In genomic region chr2:54512663-54513363, GRCh38 we compare ENCODE assay signal across 18 cellular contexts. TPM values are rescaled to one million over a fixed set of nuclear protein-coding genes. Genes with fewer than 3 reads are reported as not detected.
A peak's percentile ranks its signal among the peaks of the same experiment; 100 is the strongest.
DNase-seq lines count a peak whose midpoint lies in the region; ATAC-seq, FAIRE-seq and TF ChIP-seq lines count a peak whose summit lies in the region.
"Had no signal": no experiment of that assay in that cellular context is flagged by ENCODE, and none has a peak within 500 bp of the region (broad histone marks: within the 10 kb centered on the region; RNA-seq: fewer than 3 reads in every experiment).

No MANE protein-coding gene starts in this region.

- H3K9ac ChIP-seq in HepG2 (ENCODE audit: insufficient read depth, low read depth, low read length) (no peak overlapping the region), trophoblast cell (ENCODE audit: low read length) (no peak overlapping the region)

- H3K4me1 ChIP-seq in HepG2 (ENCODE audit: insufficient read depth, low read length) (peaks cover 13% of the 10 kb centered on the region), trophoblast cell (ENCODE audit: control insufficient read depth in 1 of 2, insufficient read depth in 2 of 2, low read length in 2 of 2) (peaks cover 8 to 12% of the 10 kb centered on the region in 2 experiments)

- no peak for FAIRE-seq in HepG2 (lab: Jason Lieb, UNC)

- no peak overlapping the region for H3K27ac Mint-ChIP-seq in activated naive CD8-positive, alpha-beta T cell treated with anti-CD3 and anti-CD28 coated beads, Interleukin-2, amount 10 ng/mL, durations not matched to agents 7 days and 5 days
- no peak overlapping the region for H3K27ac Mint-ChIP-seq in activated naive CD8-positive, alpha-beta T cell treated with anti-CD3 and anti-CD28 coated beads for 36 hours
- no peak overlapping the region for H3K27ac Mint-ChIP-seq in activated T-helper 1 cell treated with anti-CD3 and anti-CD28 coated beads, Interleukin-12 subunit alpha, Interleukin-12 subunit beta, Interleukin-2, Interleukin-4 antibody, amounts not matched to agents 30 ng/mL and 10 ng/mL and 1 ng/mL, durations not matched to agents 14 hours and 24 hours and 36 hours
- H3K27ac Mint-ChIP-seq: immature natural killer cell, natural killer cell had no signal

- intact Hi-C loops in HepG2 (cut with micrococcal nuclease; ENCODE audit: unreplicated experiment) = no loop called here
- intact Hi-C loops in activated T-helper 1 cell treated with anti-CD3 and anti-CD28 coated beads, Interleukin-12 subunit alpha, Interleukin-12 subunit beta, Interleukin-2, Interleukin-4 antibody, amounts not matched to agents 30 ng/mL and 10 ng/mL and 1 ng/mL, durations not matched to agents 14 hours and 24 hours and 36 hours (cut with micrococcal nuclease) = no loop called here

- in situ Hi-C loops in HepG2 (cut with HindIII; ENCODE audit: extremely low pct_ligation_motif_present, low pct_unique_long_range_greater_than_20kb) = no loop called here

- H4K20me1 ChIP-seq in HepG2 (ENCODE audit: insufficient read depth, low read length) = peaks cover 12% of the 10 kb centered on the region

- POLR2A ChIA-PET in activated naive CD8-positive, alpha-beta T cell treated with anti-CD3 and anti-CD28 coated beads, Interleukin-2, amount 10 ng/mL, durations not matched to agents 7 days and 5 days (lab: Charles Lee) = interaction anchor here (0.6 kb wide), 1 partner anchor 544 kb away, joined by 4 read pairs; no protein-coding TSS in a partner anchor
- POLR2A ChIA-PET in HepG2 (lab: Yijun Ruan, JAX) = no interaction called here

- H4K91ac ChIP-seq in trophoblast cell (ENCODE audit: low read depth, low read length) = no peak overlapping the region

- H3K4me3 ChIP-seq in HepG2 (replicated peaks in 1 of 3; ENCODE audit: insufficient read depth in 1 of 3, low read depth in 2 of 3, low read length in 3 of 3) = no peak overlapping the region
- H3K4me3 ChIP-seq in trophoblast cell (ENCODE audit: low read depth, low read length) = no peak overlapping the region
- H3K4me3 ChIP-seq: HAP-1, heart left ventricle, thoracic aorta had no signal

- CTCF ChIA-PET in HepG2 (lab: Yijun Ruan, JAX; ENCODE audit: low intra/inter-chr PET ratio, low total read pairs) = no interaction called here

- H3K9me3 ChIP-seq in HepG2 (ENCODE audit: low read length) (no peaks in the 10 kb centered on the region), trophoblast cell (ENCODE audit: insufficient read depth, low read depth, low read length) (no peaks in the 10 kb centered on the region)
- H3K9me3 ChIP-seq: HAP-1, heart left ventricle, thoracic aorta had no signal

- H2AFZ ChIP-seq in HepG2 (ENCODE audit: low read length) (no peak overlapping the region), trophoblast cell (ENCODE audit: insufficient read depth, low read length, poor library complexity) (no peak overlapping the region)

- no peaks in the 10 kb centered on the region for H3K36me3 Mint-ChIP-seq in activated naive CD8-positive, alpha-beta T cell treated with anti-CD3 and anti-CD28 coated beads, Interleukin-2, amount 10 ng/mL, durations not matched to agents 7 days and 5 days
- H3K36me3 Mint-ChIP-seq in activated naive CD8-positive, alpha-beta T cell treated with anti-CD3 and anti-CD28 coated beads for 36 hours = no peaks in the 10 kb centered on the region
- no peaks in the 10 kb centered on the region for H3K36me3 Mint-ChIP-seq in activated T-helper 1 cell treated with anti-CD3 and anti-CD28 coated beads, Interleukin-12 subunit alpha, Interleukin-12 subunit beta, Interleukin-2, Interleukin-4 antibody, amounts not matched to agents 30 ng/mL and 10 ng/mL and 1 ng/mL, durations not matched to agents 14 hours and 24 hours and 36 hours (ENCODE audit: low read depth)
- H3K36me3 Mint-ChIP-seq: immature natural killer cell, natural killer cell had no signal

- 80% methylated on average over 4 of the region's 4 CpGs for WGBS in HepG2 (ENCODE audit: low lambda C conversion rate)
- no CpG with 5 or more reads among the region's 4 CpGs for WGBS in trophoblast cell (ENCODE audit: extremely low coverage, insufficient coverage, insufficient read length)

- H4K12ac ChIP-seq in trophoblast cell (ENCODE audit: low read depth, low read length) = no peak overlapping the region

- no peak overlapping the region for H2BK5ac ChIP-seq in trophoblast cell (ENCODE audit: low read depth, low read length, poor library complexity)

- no peak overlapping the region for H3K27ac ChIP-seq in HepG2 (ENCODE audit: extremely low read length, insufficient read depth, low read length)
- no peak overlapping the region for H3K27ac ChIP-seq in trophoblast cell (ENCODE audit: low read depth, low read length)
- H3K27ac ChIP-seq: HL-60, thoracic aorta had no signal

- H3K4me3 Mint-ChIP-seq in activated naive CD8-positive, alpha-beta T cell treated with anti-CD3 and anti-CD28 coated beads, Interleukin-2, amount 10 ng/mL, durations not matched to agents 7 days and 5 days = no peak overlapping the region
- no peak overlapping the region for H3K4me3 Mint-ChIP-seq in activated naive CD8-positive, alpha-beta T cell treated with anti-CD3 and anti-CD28 coated beads for 36 hours
- H3K4me3 Mint-ChIP-seq in activated T-helper 1 cell treated with anti-CD3 and anti-CD28 coated beads, Interleukin-12 subunit alpha, Interleukin-12 subunit beta, Interleukin-2, Interleukin-4 antibody, amounts not matched to agents 30 ng/mL and 10 ng/mL and 1 ng/mL, durations not matched to agents 14 hours and 24 hours and 36 hours = no peak overlapping the region
- H3K4me3 Mint-ChIP-seq: immature natural killer cell, natural killer cell had no signal

- H3K79me2 ChIP-seq in HepG2 (ENCODE audit: insufficient read depth, low read length) (peaks cover 81% of the 10 kb centered on the region), trophoblast cell (ENCODE audit: control insufficient read depth, insufficient read depth, low read length, poor library complexity) (no peaks in the 10 kb centered on the region)

- no peak overlapping the region for H3K14ac ChIP-seq in trophoblast cell (ENCODE audit: low read length)

- H3K4me2 ChIP-seq in HepG2 (ENCODE audit: low read depth, low read length) (no peak overlapping the region), trophoblast cell (ENCODE audit: low read length) (no peak overlapping the region)

- TF ChIP-seq EP300 in HepG2 (IDR thresholded peaks at IDR 0.05; ENCODE audit: low read depth in 2 of 2, low read length in 2 of 2) (no peak), HepG2 (CRISPR knock-in tag; IDR thresholded peaks at IDR 0.05; ENCODE audit: borderline replicate concordance) (no peak)

- H3K9me3 Mint-ChIP-seq in activated naive CD8-positive, alpha-beta T cell treated with anti-CD3 and anti-CD28 coated beads, Interleukin-2, amount 10 ng/mL, durations not matched to agents 7 days and 5 days = no peaks in the 10 kb centered on the region
- H3K9me3 Mint-ChIP-seq in activated naive CD8-positive, alpha-beta T cell treated with anti-CD3 and anti-CD28 coated beads for 36 hours = no peaks in the 10 kb centered on the region
- H3K9me3 Mint-ChIP-seq in activated T-helper 1 cell treated with anti-CD3 and anti-CD28 coated beads, Interleukin-12 subunit alpha, Interleukin-12 subunit beta, Interleukin-2, Interleukin-4 antibody, amounts not matched to agents 30 ng/mL and 10 ng/mL and 1 ng/mL, durations not matched to agents 14 hours and 24 hours and 36 hours = no peaks in the 10 kb centered on the region
- H3K9me3 Mint-ChIP-seq: immature natural killer cell, natural killer cell had no signal

- H3K36me3 ChIP-seq in HepG2 (replicated peaks in 1 of 2; ENCODE audit: control insufficient read depth in 1 of 2, insufficient read depth in 2 of 2, low read length in 2 of 2) (peaks cover 0 to 7% of the 10 kb centered on the region in 2 experiments; a peak in 3 of 5 replicates), trophoblast cell (ENCODE audit: control insufficient read depth in 1 of 2, insufficient read depth in 2 of 2, low read length in 2 of 2) (peaks cover 0 to 2% of the 10 kb centered on the region in 2 experiments)
- H3K36me3 ChIP-seq: HAP-1, thoracic aorta had no signal

- no TSS peak for BruUV-seq in HepG2 (replicated peaks; lab: Mats Ljungman, UMichigan)

- no peak for TF ChIP-seq CTCF in HepG2 (CRISPR knock-in tag; IDR thresholded peaks at IDR 0.05)

- no peak for TF ChIP-seq RAD21 in HepG2 (CRISPR knock-in tag; IDR thresholded peaks at IDR 0.05)

- H3K27me3 Mint-ChIP-seq in activated naive CD8-positive, alpha-beta T cell treated with anti-CD3 and anti-CD28 coated beads, Interleukin-2, amount 10 ng/mL, durations not matched to agents 7 days and 5 days = peaks cover 3% of the 10 kb centered on the region
- H3K27me3 Mint-ChIP-seq in activated naive CD8-positive, alpha-beta T cell treated with anti-CD3 and anti-CD28 coated beads for 36 hours = no peaks in the 10 kb centered on the region
- peaks cover 12% of the 10 kb centered on the region for H3K27me3 Mint-ChIP-seq in activated T-helper 1 cell treated with anti-CD3 and anti-CD28 coated beads, Interleukin-12 subunit alpha, Interleukin-12 subunit beta, Interleukin-2, Interleukin-4 antibody, amounts not matched to agents 30 ng/mL and 10 ng/mL and 1 ng/mL, durations not matched to agents 14 hours and 24 hours and 36 hours (ENCODE audit: insufficient read depth)

- H3K4me1 Mint-ChIP-seq in activated naive CD8-positive, alpha-beta T cell treated with anti-CD3 and anti-CD28 coated beads, Interleukin-2, amount 10 ng/mL, durations not matched to agents 7 days and 5 days = peaks cover 8% of the 10 kb centered on the region
- H3K4me1 Mint-ChIP-seq in activated naive CD8-positive, alpha-beta T cell treated with anti-CD3 and anti-CD28 coated beads for 36 hours = peaks cover 4% of the 10 kb centered on the region
- H3K4me1 Mint-ChIP-seq in activated T-helper 1 cell treated with anti-CD3 and anti-CD28 coated beads, Interleukin-12 subunit alpha, Interleukin-12 subunit beta, Interleukin-2, Interleukin-4 antibody, amounts not matched to agents 30 ng/mL and 10 ng/mL and 1 ng/mL, durations not matched to agents 14 hours and 24 hours and 36 hours (ENCODE audit: low read depth) = peaks cover 8% of the 10 kb centered on the region
- H3K4me1 Mint-ChIP-seq: immature natural killer cell, natural killer cell had no signal

- H4K8ac ChIP-seq in trophoblast cell (ENCODE audit: low read depth, low read length) = no peak overlapping the region

- peak; percentile 54 for ATAC-seq in activated naive CD8-positive, alpha-beta T cell treated with anti-CD3 and anti-CD28 coated beads, Interleukin-2, amount 10 ng/mL, durations not matched to agents 7 days and 5 days (ENCODE audit: low read depth)
- ATAC-seq in HepG2 = peak; percentile 53
- ATAC-seq: natural killer cell had no signal

- no peak overlapping the region for H3K4ac ChIP-seq in trophoblast cell (ENCODE audit: low read depth, low read length)

- no peak for DNase-seq in activated naive CD8-positive, alpha-beta T cell treated with anti-CD3 and anti-CD28 coated beads, Interleukin-2, amount 10 ng/mL, durations not matched to agents 7 days and 5 days
- DNase-seq in activated naive CD8-positive, alpha-beta T cell treated with anti-CD3 and anti-CD28 coated beads for 36 hours = no peak
- DNase-seq in NCI-H2107 treated with DMSO at 0.1 percent for 48 hours (lab: John Stamatoyannopoulos, UW; ENCODE audit: unreplicated experiment) (peak; percentile 90), HepG2 (ENCODE audit: low spot score) (no peak), NCI-H748 treated with DMSO at 0.1 percent for 48 hours (lab: John Stamatoyannopoulos, UW) (no peak), trophoblast cell (no peak), iPS-NIHi7 (ENCODE audit: extremely low spot score) (no peak)
- no peak for DNase-seq in activated T-helper 1 cell treated with anti-CD3 and anti-CD28 coated beads, Interleukin-12 subunit alpha, Interleukin-12 subunit beta, Interleukin-2, Interleukin-4 antibody, amounts not matched to agents 30 ng/mL and 10 ng/mL and 1 ng/mL, durations not matched to agents 14 hours and 24 hours and 36 hours (ENCODE audit: low spot score)
- DNase-seq: activated CD4-positive, alpha-beta T cell treated with anti-CD3 and anti-CD28 coated beads, Interleukin-2, amount 50 U/mL, for 1 hour; anterior cingulate cortex; heart left ventricle; immature natural killer cell; KBM-7; mesenchymal stem cell; natural killer cell had no signal

- no peaks in the 10 kb centered on the region for H3K79me1 ChIP-seq in trophoblast cell (ENCODE audit: low read length)

- no peak overlapping the region for H2BK120ac ChIP-seq in trophoblast cell (ENCODE audit: insufficient read depth, low read length, poor library complexity)

- H3K23ac ChIP-seq in trophoblast cell (ENCODE audit: low read length) = no peak overlapping the region

- no peak overlapping the region for H2AK5ac ChIP-seq in trophoblast cell (ENCODE audit: low read length)

- no peak overlapping the region for H3K18ac ChIP-seq in trophoblast cell (ENCODE audit: low read length)

- H3K27me3 ChIP-seq in HepG2 (ENCODE audit: control insufficient read depth in 1 of 2, insufficient read depth in 2 of 2, low read length in 2 of 2) (no peaks in the 10 kb centered on the region), trophoblast cell (ENCODE audit: insufficient read depth, low read length) (no peaks in the 10 kb centered on the region)
- H3K27me3 ChIP-seq: heart left ventricle had no signal

- no peak overlapping the region for H2BK12ac ChIP-seq in trophoblast cell (ENCODE audit: low read length)

- TF ChIP-seq POLR2A in HepG2 (IDR thresholded peaks at IDR 0.05; ENCODE audit: insufficient read depth in 1 of 2, low read depth in 2 of 2, low read length in 2 of 2) = no peak

RNA-seq across cellular contexts. Expression of gene SPTBN1, which starts 56.7 kb away (rescaled TPM):
- total RNA-seq in activated naive CD8-positive, alpha-beta T cell treated with anti-CD3 and anti-CD28 coated beads, Interleukin-2, amount 10 ng/mL, durations not matched to agents 7 days and 5 days = 100 to 1,000 TPM; 120 to 127 TPM
- total RNA-seq in activated naive CD8-positive, alpha-beta T cell treated with anti-CD3 and anti-CD28 coated beads for 36 hours = 10 to 100 TPM; 87.0 to 88.3 TPM
- total RNA-seq in HepG2 (2016; rRNA removed; fragmentation: Illumina TruSeq; extraction: Trizol) = 139 and 299 TPM in 2 replicates
- 7.6 and 9.0 TPM in 2 replicates for total RNA-seq in HepG2 (2016; cell fraction: cytosol; rRNA removed; fragmentation: Illumina TruSeq; extraction: Trizol; ENCODE audit: low read depth)
- 109 and 295 TPM in 2 replicates for total RNA-seq in HepG2 (2016; cell fraction: insoluble cytoplasmic fraction; rRNA removed; fragmentation: Illumina TruSeq; extraction: Trizol)
- total RNA-seq in HepG2 (2016; cell fraction: membrane; rRNA removed; fragmentation: Illumina TruSeq; extraction: Trizol) = 27.1 and 31.5 TPM in 2 replicates
- total RNA-seq in HepG2 (2016; cell fraction: nucleus; rRNA removed; fragmentation: Illumina TruSeq; extraction: Trizol) = 441 and 497 TPM in 2 replicates
- 123 and 127 TPM in 2 replicates for polyA plus RNA-seq in HepG2 (2011; rRNA removed)
- 37.4 and 38.8 TPM in 2 replicates for polyA plus RNA-seq in HepG2 (2011; cell fraction: cytosol; rRNA removed)
- polyA plus RNA-seq in HepG2 (2011; cell fraction: nucleus; rRNA removed) = 594 and 623 TPM in 2 replicates
- 212 and 223 TPM in 2 replicates for polyA plus RNA-seq in HepG2 (2012)
- polyA plus RNA-seq in HepG2 (2016; cell fraction: cytosol; fragmentation: Illumina TruSeq; extraction: Trizol; ENCODE audit: low read depth) = 3.3 and 4.0 TPM in 2 replicates
- polyA plus RNA-seq in HepG2 (2016; cell fraction: insoluble cytoplasmic fraction; fragmentation: Illumina TruSeq; extraction: Trizol; ENCODE audit: low read depth) = 55.3 and 74.4 TPM in 2 replicates
- polyA plus RNA-seq in HepG2 (2016; cell fraction: membrane; fragmentation: Illumina TruSeq; extraction: Trizol; ENCODE audit: low read depth) = 9.0 and 11.0 TPM in 2 replicates
- 381 and 401 TPM in 2 replicates for polyA plus RNA-seq in HepG2 (2016; cell fraction: nucleus; fragmentation: Illumina TruSeq; extraction: Trizol; ENCODE audit: insufficient read depth, low read depth)
- 53.9 and 245 TPM in 2 replicates for polyA minus RNA-seq in HepG2 (2011; rRNA and poly(A)+ RNA removed; ENCODE audit: low replicate concordance)
- 129 and 133 TPM in 2 replicates for polyA minus RNA-seq in HepG2 (2011; cell fraction: cytosol; rRNA and poly(A)+ RNA removed)
- polyA minus RNA-seq in HepG2 (2011; cell fraction: nucleus; rRNA and poly(A)+ RNA removed) = 957 and 1,039 TPM in 2 replicates
- 63.2 and 64.2 TPM in 2 replicates for total RNA-seq in activated T-helper 1 cell treated with anti-CD3 and anti-CD28 coated beads, Interleukin-12 subunit alpha, Interleukin-12 subunit beta, Interleukin-2, Interleukin-4 antibody, amounts not matched to agents 30 ng/mL and 10 ng/mL and 1 ng/mL, durations not matched to agents 14 hours and 24 hours and 36 hours
- polyA plus RNA-seq in trophoblast cell (2013) = 86.0 and 88.0 TPM in 2 replicates
